12 cellular contexts compared by ENCODE assay signal in genomic region chr6:142406131-142406530, GRCh38.
"Had no signal": no experiment of that assay in that cellular context is flagged by ENCODE, and none has a peak within 500 bp of the region (broad histone marks: within the 10 kb centered on the region; RNA-seq: fewer than 3 reads in every experiment).

No MANE protein-coding gene starts in this region.

- H3K27me3 ChIP-seq: brain microvascular endothelial cell, upper lobe of right lung had no signal

- H3K36me3 ChIP-seq: brain microvascular endothelial cell, thoracic aorta, upper lobe of right lung had no signal

- H3K4me3 ChIP-seq: psoas muscle, thoracic aorta, upper lobe of right lung had no signal

- H3K4me1 ChIP-seq: psoas muscle, upper lobe of right lung had no signal

- H3K27ac ChIP-seq: brain microvascular endothelial cell, psoas muscle, thoracic aorta, upper lobe of right lung had no signal

- H3K9me3 ChIP-seq: psoas muscle, thoracic aorta, upper lobe of right lung had no signal

- DNase-seq: activated CD4-positive, CD25-positive, alpha-beta regulatory T cell; activated naive CD4-positive, alpha-beta T cell; activated naive CD8-positive, alpha-beta T cell treated with anti-CD3 and anti-CD28 coated beads, Interleukin-2, amount 10 ng/mL, durations not matched to agents 7 days and 5 days; activated T-cell treated with anti-CD3 and anti-CD28 coated beads for 4 hours; brain microvascular endothelial cell; mesenchymal stem cell; nephron progenitor cell; psoas muscle; stimulated activated CD4-positive, alpha-beta T cell treated with anti-CD3 and anti-CD28 coated beads, Interleukin-12 subunit alpha, Interleukin-12 subunit beta, amount 100 ng/mL, for 4 hours; stimulated activated CD4-positive, alpha-beta T cell treated with anti-CD3 and anti-CD28 coated beads, Interleukin-2, amount 100 ng/mL, for 24 hours; upper lobe of right lung had no signal

- ATAC-seq: psoas muscle, upper lobe of right lung had no signal
